Comparison of ENCODE assay signal across 21 cellular contexts in the genomic region with DNA sequence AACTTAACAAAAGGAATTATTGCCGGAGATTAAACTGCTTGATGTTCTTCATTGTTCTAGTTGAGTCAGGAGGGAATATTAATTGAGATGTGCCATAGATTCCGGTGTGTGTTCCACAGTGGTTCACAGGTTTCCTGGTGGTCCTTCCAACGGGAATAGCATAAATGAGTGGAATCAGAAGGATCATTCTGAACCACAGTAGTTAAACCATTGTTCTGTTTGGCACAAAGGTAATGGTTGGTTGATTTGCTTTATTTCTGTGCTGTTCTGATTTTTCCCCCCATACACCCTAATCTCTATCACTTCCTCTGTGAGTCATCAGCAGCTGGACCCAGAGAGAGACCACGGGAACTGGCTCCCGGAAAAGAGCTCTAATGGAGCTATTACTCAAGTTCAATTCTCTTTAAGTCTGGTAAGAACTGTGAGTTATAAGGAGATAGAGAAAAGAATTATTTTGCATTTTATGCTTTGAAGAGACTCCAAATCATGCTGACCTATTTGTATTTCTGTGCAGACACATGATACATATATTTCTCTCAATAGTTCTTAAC.
DNase-seq lines count a peak whose midpoint lies in the region; FAIRE-seq and TF ChIP-seq lines count a peak whose summit lies in the region.
"Had no signal": no experiment of that assay in that cellular context is flagged by ENCODE, and none has a peak within 500 bp of the region (broad histone marks: within the 10 kb centered on the region; RNA-seq: fewer than 3 reads in every experiment).

No MANE protein-coding gene starts in this region.

- no peak for TF ChIP-seq CTCF in neural progenitor cell (IDR thresholded peaks at IDR 0.05)

- H3K9me3 Mint-ChIP-seq in neural progenitor cell, result peaks cover 6% of the 10 kb centered on the region
- no peaks in the 10 kb centered on the region for H3K9me3 Mint-ChIP-seq in activated T-cell treated with anti-CD3 and anti-CD28 coated beads, Interleukin-2, amount 50 U/mL, for 24 hours
- H3K9me3 Mint-ChIP-seq: T-helper 2 cell treated with Interferon-gamma antibody and Interleukin-4, amounts not matched to agents 5 μg/mL and 100 μg/mL, for 36 hours had no signal

- H3F3A ChIP-seq in neural progenitor cell (ENCODE audit: low read depth), result no peaks in the 10 kb centered on the region

- no peaks in the 10 kb centered on the region for H3K9me3 ChIP-seq in neural progenitor cell (ENCODE audit: low read depth)
- H3K9me3 ChIP-seq: ovary, spleen, transverse colon had no signal

- no peak overlapping the region for H3K4me2 ChIP-seq in neural progenitor cell

- H3K4me3 ChIP-seq in neural progenitor cell, result no peak overlapping the region
- H3K4me3 ChIP-seq: ovary, spleen, transverse colon had no signal

- TF ChIP-seq POLR2A in H54 (IDR thresholded peaks at IDR 0.05; ENCODE audit: low read depth, low read length), result no peak

- peaks cover 17% of the 10 kb centered on the region for H3K4me1 Mint-ChIP-seq in neural progenitor cell
- no peaks in the 10 kb centered on the region for H3K4me1 Mint-ChIP-seq in activated T-cell treated with anti-CD3 and anti-CD28 coated beads, Interleukin-2, amount 50 U/mL, for 24 hours (ENCODE audit: low read depth)
- H3K4me1 Mint-ChIP-seq: activated CD4-positive, alpha-beta T cell treated with anti-CD3 and anti-CD28 coated beads for 36 hours; stimulated activated naive B cell treated with anti-CD40 and anti-IgM and Interleukin-4, amounts not matched to agents 10 μg/mL and 1 μg/mL and 100 μg/mL, for 72 hours had no signal

- H3K36me3 ChIP-seq in neural progenitor cell, result no peaks in the 10 kb centered on the region
- H3K36me3 ChIP-seq: ovary, spleen, transverse colon had no signal

- H3K27me3 Mint-ChIP-seq in neural progenitor cell (ENCODE audit: insufficient read depth, low read depth), result no peaks in the 10 kb centered on the region
- H3K27me3 Mint-ChIP-seq in activated T-cell treated with anti-CD3 and anti-CD28 coated beads, Interleukin-2, amount 50 U/mL, for 24 hours, result no peaks in the 10 kb centered on the region
- H3K27me3 Mint-ChIP-seq: activated CD4-positive, alpha-beta T cell treated with anti-CD3 and anti-CD28 coated beads for 36 hours; stimulated activated naive B cell treated with anti-CD40 and anti-IgM and Interleukin-4, amounts not matched to agents 10 μg/mL and 1 μg/mL and 100 μg/mL, for 72 hours had no signal

- FAIRE-seq in H54 (lab: Jason Lieb, UNC) (peak; percentile 79), GM19239 (lab: Jason Lieb, UNC) (no peak)
- FAIRE-seq: bronchial epithelial cell, GM18507 had no signal

- DNase-seq in H54 (ENCODE audit: insufficient read length, low spot score), result no peak
- peak; percentile 9 for DNase-seq in OCI-M1 (lab: John Stamatoyannopoulos, UW)
- DNase-seq in dermis blood vessel endothelial cell, result peak; percentile 90
- no peak for DNase-seq in neural progenitor cell (ENCODE audit: low spot score)
- DNase-seq in activated T-cell treated with anti-CD3 and anti-CD28 coated beads, Interleukin-2, amount 50 U/mL, for 24 hours, result no peak
- no peak for DNase-seq in DMS114 treated with DMSO at 0.1 percent for 48 hours (lab: John Stamatoyannopoulos, UW; ENCODE audit: unreplicated experiment)
- no peak for DNase-seq in NCI-H146 treated with DMSO at 0.1 percent for 48 hours (lab: John Stamatoyannopoulos, UW; ENCODE audit: unreplicated experiment)
- no peak for DNase-seq in GM19239 (ENCODE audit: insufficient read length, low spot score)
- DNase-seq: activated CD4-positive, alpha-beta T cell treated with anti-CD3 and anti-CD28 coated beads for 36 hours; activated naive CD4-positive, alpha-beta T cell treated with anti-CD3 and anti-CD28 coated beads, Interleukin-2, amount 50 U/mL, for 16 hours; AML-193; effector CD4-positive, alpha-beta T cell; NK-92 treated with Interleukin-12 subunit alpha and Interleukin-12 subunit beta, amount 100 ng/mL, for 24 hours; ovary; SHP77 treated with DMSO at 0.1 percent for 48 hours; spleen; stimulated activated naive B cell treated with anti-CD40 and anti-IgM and Interleukin-4, amounts not matched to agents 10 μg/mL and 1 μg/mL and 100 μg/mL, for 72 hours; transverse colon had no signal

- no peaks in the 10 kb centered on the region for H4K20me1 ChIP-seq in neural progenitor cell (ENCODE audit: low read depth)

- H3K27ac ChIP-seq in neural progenitor cell, result no peak overlapping the region
- H3K27ac ChIP-seq: ovary, spleen, transverse colon had no signal

- H3K9ac ChIP-seq in neural progenitor cell, result no peak overlapping the region

- H3K36me3 Mint-ChIP-seq in neural progenitor cell, result peaks cover 1% of the 10 kb centered on the region
- no peaks in the 10 kb centered on the region for H3K36me3 Mint-ChIP-seq in activated T-cell treated with anti-CD3 and anti-CD28 coated beads, Interleukin-2, amount 50 U/mL, for 24 hours (ENCODE audit: low read depth)
- H3K36me3 Mint-ChIP-seq: stimulated activated naive B cell treated with anti-CD40 and anti-IgM and Interleukin-4, amounts not matched to agents 10 μg/mL and 1 μg/mL and 100 μg/mL, for 72 hours had no signal

- no peak overlapping the region for H3K4me3 Mint-ChIP-seq in neural progenitor cell
- H3K4me3 Mint-ChIP-seq in activated T-cell treated with anti-CD3 and anti-CD28 coated beads, Interleukin-2, amount 50 U/mL, for 24 hours, result no peak overlapping the region
- H3K4me3 Mint-ChIP-seq: activated CD4-positive, alpha-beta T cell treated with anti-CD3 and anti-CD28 coated beads for 36 hours; stimulated activated naive B cell treated with anti-CD40 and anti-IgM and Interleukin-4, amounts not matched to agents 10 μg/mL and 1 μg/mL and 100 μg/mL, for 72 hours; T-helper 2 cell treated with Interferon-gamma antibody and Interleukin-4, amounts not matched to agents 5 μg/mL and 100 μg/mL, for 36 hours had no signal

- no peaks in the 10 kb centered on the region for H3K79me2 ChIP-seq in neural progenitor cell (ENCODE audit: low read depth)

- no peaks in the 10 kb centered on the region for H3K4me1 ChIP-seq in neural progenitor cell
- H3K4me1 ChIP-seq: spleen, transverse colon had no signal

- H3K27me3 ChIP-seq in neural progenitor cell, result no peaks in the 10 kb centered on the region
- H3K27me3 ChIP-seq: ovary, spleen, transverse colon had no signal

- peak overlapping the region; percentile 4 for H3K27ac Mint-ChIP-seq in neural progenitor cell
- no peak overlapping the region for H3K27ac Mint-ChIP-seq in activated T-cell treated with anti-CD3 and anti-CD28 coated beads, Interleukin-2, amount 50 U/mL, for 24 hours
- H3K27ac Mint-ChIP-seq: activated CD4-positive, alpha-beta T cell treated with anti-CD3 and anti-CD28 coated beads for 36 hours; stimulated activated naive B cell treated with anti-CD40 and anti-IgM and Interleukin-4, amounts not matched to agents 10 μg/mL and 1 μg/mL and 100 μg/mL, for 72 hours; T-helper 2 cell treated with Interferon-gamma antibody and Interleukin-4, amounts not matched to agents 5 μg/mL and 100 μg/mL, for 36 hours had no signal

- no peak overlapping the region for H2AFZ ChIP-seq in neural progenitor cell (replicated peaks)

Comparison
In these comparisons a context has a peak if more than half of its experiments do, and no peak if none do; other contexts are left out.
1. DNase-seq: peak in OCI-M1 (single experiment) and dermis blood vessel endothelial cell (single experiment); none in H54 (single experiment), neural progenitor cell (single experiment), activated T-cell treated with anti-CD3 and anti-CD28 coated beads, Interleukin-2, amount 50 U/mL, for 24 hours (single experiment), DMS114 treated with DMSO at 0.1 percent for 48 hours (single experiment), NCI-H146 treated with DMSO at 0.1 percent for 48 hours (single experiment) and GM19239 (single experiment).